In genomic region chr19:39386557-39386956, GRCh38 we compare ENCODE assay signal across 19 cellular contexts. TPM values are rescaled to one million over a fixed set of nuclear protein-coding genes. Genes with fewer than 3 reads are reported as not detected.
DNase-seq lines count a peak whose midpoint lies in the region; ATAC-seq and TF ChIP-seq lines count a peak whose summit lies in the region.
"Had no signal": no experiment of that assay in that cellular context is flagged by ENCODE, and none has a peak within 500 bp of the region (broad histone marks: within the 10 kb centered on the region; RNA-seq: fewer than 3 reads in every experiment).

No MANE protein-coding gene starts in this region.

- H3K27me3 Mint-ChIP-seq in HFFc6 (ENCODE audit: insufficient read depth), result peaks cover 7% of the 10 kb centered on the region
- no peaks in the 10 kb centered on the region for H3K27me3 Mint-ChIP-seq in dendritic cell treated with granulocyte-macrophage colony-stimulating factor and Interleukin-4, amounts not matched to agents 40 ng/mL and 50 ng/mL, for 4 days
- H3K27me3 Mint-ChIP-seq: activated CD4-positive, alpha-beta T cell treated with anti-CD3 and anti-CD28 coated beads, Interleukin-2, amount 10 ng/mL, durations not matched to agents 24 days and 14 days had no signal

- peaks cover 0 to 83% (median 54%) of the 10 kb centered on the region in 3 donors for H3K36me3 ChIP-seq in tibial nerve

- peaks cover 34% of the 10 kb centered on the region for H3K4me1 Mint-ChIP-seq in HFFc6 (ENCODE audit: low read depth)
- peaks cover 37% of the 10 kb centered on the region for H3K4me1 Mint-ChIP-seq in dendritic cell treated with granulocyte-macrophage colony-stimulating factor and Interleukin-4, amounts not matched to agents 40 ng/mL and 50 ng/mL, for 4 days (ENCODE audit: low read depth)
- peaks cover 28% of the 10 kb centered on the region for H3K4me1 Mint-ChIP-seq in stimulated activated effector memory CD8-positive, alpha-beta T cell treated with anti-CD3 and anti-CD28 coated beads, Interleukin-12 subunit alpha, Interleukin-12 subunit beta, amount 100 ng/mL, for 72 hours

- peaks cover 40% of the 10 kb centered on the region for H3K36me3 Mint-ChIP-seq in HFFc6 (ENCODE audit: low read depth)
- peaks cover 87% of the 10 kb centered on the region for H3K36me3 Mint-ChIP-seq in dendritic cell treated with granulocyte-macrophage colony-stimulating factor and Interleukin-4, amounts not matched to agents 40 ng/mL and 50 ng/mL, for 4 days (ENCODE audit: low read depth)
- peaks cover 96% of the 10 kb centered on the region for H3K36me3 Mint-ChIP-seq in stimulated activated effector memory CD8-positive, alpha-beta T cell treated with anti-CD3 and anti-CD28 coated beads, Interleukin-12 subunit alpha, Interleukin-12 subunit beta, amount 100 ng/mL, for 72 hours

- ATAC-seq in Right ventricle myocardium inferior, result no peak
- ATAC-seq in left ventricle myocardium superior, result no peak
- ATAC-seq in stimulated activated effector memory CD8-positive, alpha-beta T cell treated with anti-CD3 and anti-CD28 coated beads, Interleukin-12 subunit alpha, Interleukin-12 subunit beta, amount 100 ng/mL, for 72 hours, result no peak
- no peak for ATAC-seq in HG02840 (IDR thresholded peaks at IDR 0.05; ENCODE audit: low FRiP score, unreplicated experiment)
- ATAC-seq: body of pancreas, left lung had no signal

- H3K27ac ChIP-seq in tibial nerve, result peak overlapping the region in 1 of 4 donors; percentile 2
- H3K27ac ChIP-seq: body of pancreas, HL-60, left lung, right atrium auricular region, WERI-Rb-1 had no signal

- no peak for TF ChIP-seq EP300 in tibial nerve (IDR thresholded peaks at IDR 0.05)

- DNase-seq in Right ventricle myocardium inferior (ENCODE audit: missing footprints), result peak; percentile 59
- DNase-seq in left ventricle myocardium superior, result no peak
- no peak for DNase-seq in HFFc6
- DNase-seq in stimulated activated effector memory CD8-positive, alpha-beta T cell treated with anti-CD3 and anti-CD28 coated beads, Interleukin-12 subunit alpha, Interleukin-12 subunit beta, amount 100 ng/mL, for 72 hours (ENCODE audit: low spot score in 2 of 2), result no peak
- DNase-seq in tibial nerve (ENCODE audit: low spot score in 2 of 2), result no peak
- DNase-seq in RPMI8226, result no peak
- DNase-seq: ACHN; activated CD4-positive, alpha-beta T cell treated with anti-CD3 and anti-CD28 coated beads, Interleukin-2, amount 10 ng/mL, durations not matched to agents 24 days and 14 days; body of pancreas; Karpas-422; left lung; NCI-H446 treated with DMSO at 0.1 percent for 48 hours; stimulated activated CD4-positive, alpha-beta T cell treated with anti-CD3 and anti-CD28 coated beads, Interleukin-1b, Interleukin-23, amount 100 ng/mL, for 48 hours; WERI-Rb-1 had no signal

- H3K27ac Mint-ChIP-seq in HFFc6, result peak overlapping the region; percentile 60
- H3K27ac Mint-ChIP-seq in dendritic cell treated with granulocyte-macrophage colony-stimulating factor and Interleukin-4, amounts not matched to agents 40 ng/mL and 50 ng/mL, for 4 days, result peak overlapping the region; percentile 2
- H3K27ac Mint-ChIP-seq in stimulated activated effector memory CD8-positive, alpha-beta T cell treated with anti-CD3 and anti-CD28 coated beads, Interleukin-12 subunit alpha, Interleukin-12 subunit beta, amount 100 ng/mL, for 72 hours, result peak overlapping the region; percentile 76
- H3K27ac Mint-ChIP-seq: activated CD4-positive, alpha-beta T cell treated with anti-CD3 and anti-CD28 coated beads, Interleukin-2, amount 10 ng/mL, durations not matched to agents 24 days and 14 days had no signal

- 83 to 87% methylated on average over 7 of the region's 7 CpGs for WGBS in tibial nerve, 2 donors

- H3K4me3 ChIP-seq in tibial nerve, result no peak overlapping the region
- H3K4me3 ChIP-seq: body of pancreas, left lung, right atrium auricular region, smooth muscle cell had no signal

- no peaks in the 10 kb centered on the region; the same call in 1 of the 2 replicates for H3K9me3 Mint-ChIP-seq in HFFc6
- no peaks in the 10 kb centered on the region for H3K9me3 Mint-ChIP-seq in dendritic cell treated with granulocyte-macrophage colony-stimulating factor and Interleukin-4, amounts not matched to agents 40 ng/mL and 50 ng/mL, for 4 days
- H3K9me3 Mint-ChIP-seq in stimulated activated effector memory CD8-positive, alpha-beta T cell treated with anti-CD3 and anti-CD28 coated beads, Interleukin-12 subunit alpha, Interleukin-12 subunit beta, amount 100 ng/mL, for 72 hours, result no peaks in the 10 kb centered on the region
- H3K9me3 Mint-ChIP-seq: activated CD4-positive, alpha-beta T cell treated with anti-CD3 and anti-CD28 coated beads, Interleukin-2, amount 10 ng/mL, durations not matched to agents 24 days and 14 days had no signal

- peaks cover 0 to 17% (median 11%) of the 10 kb centered on the region in 4 donors for H3K4me1 ChIP-seq in tibial nerve

- H3K9me3 ChIP-seq in tibial nerve, result no peaks in the 10 kb centered on the region
- H3K9me3 ChIP-seq: body of pancreas, left lung, right atrium auricular region had no signal

- no peak overlapping the region for H3K4me3 Mint-ChIP-seq in HFFc6
- no peak overlapping the region for H3K4me3 Mint-ChIP-seq in dendritic cell treated with granulocyte-macrophage colony-stimulating factor and Interleukin-4, amounts not matched to agents 40 ng/mL and 50 ng/mL, for 4 days
- H3K4me3 Mint-ChIP-seq in stimulated activated effector memory CD8-positive, alpha-beta T cell treated with anti-CD3 and anti-CD28 coated beads, Interleukin-12 subunit alpha, Interleukin-12 subunit beta, amount 100 ng/mL, for 72 hours, result no peak overlapping the region
- H3K4me3 Mint-ChIP-seq: activated CD4-positive, alpha-beta T cell treated with anti-CD3 and anti-CD28 coated beads, Interleukin-2, amount 10 ng/mL, durations not matched to agents 24 days and 14 days had no signal

- intact Hi-C loops in Right ventricle myocardium inferior (cut with DNase I) (no loop called here), left ventricle myocardium superior (cut with micrococcal nuclease) (no loop called here)
- intact Hi-C loops in dendritic cell treated with granulocyte-macrophage colony-stimulating factor and Interleukin-4, amounts not matched to agents 40 ng/mL and 50 ng/mL, for 4 days (cut with micrococcal nuclease), result no loop called here

- TF ChIP-seq CTCF in HFFc6 (IDR thresholded peaks at IDR 0.05) (no peak), tibial nerve (IDR thresholded peaks at IDR 0.05) (no peak)

- TF ChIP-seq POLR2A in tibial nerve (IDR thresholded peaks at IDR 0.05), result no peak

- H3K27me3 ChIP-seq in tibial nerve, result no peaks in the 10 kb centered on the region
- H3K27me3 ChIP-seq: body of pancreas, left lung, right atrium auricular region had no signal

RNA-seq across cellular contexts. Expression of gene PAF1, which starts 4.3 kb away (rescaled TPM):
- total RNA-seq in Right ventricle myocardium inferior (34.5 TPM), left ventricle myocardium superior (34.8 TPM), tibial nerve (10 to 100 TPM; 30.8 to 48.3 (median 44.3) TPM)
- total RNA-seq in HFFc6 (2021; fragmentation: NEBNext Ultra II Directional; extraction: Animal tissue kit (Norgen Biotek cat#: 25700)), result 10 to 100 TPM; 46.8 to 70.0 (median 60.6) TPM

RNA-seq across cellular contexts. Expression of gene MED29, which starts 4.6 kb away (rescaled TPM):
- total RNA-seq in Right ventricle myocardium inferior, result 21.8 TPM
- total RNA-seq in left ventricle myocardium superior, result 22.2 TPM
- total RNA-seq in HFFc6 (2021; fragmentation: NEBNext Ultra II Directional; extraction: Animal tissue kit (Norgen Biotek cat#: 25700)), result 10 to 100 TPM; 38.2 to 48.5 (median 45.2) TPM
- 10 to 100 TPM; 32.9 to 52.5 (median 37.6) TPM for total RNA-seq in tibial nerve

RNA-seq across cellular contexts. Expression of gene ZFP36, which starts 20.1 kb away (rescaled TPM):
- 48.7 TPM for total RNA-seq in Right ventricle myocardium inferior
- 53.0 TPM for total RNA-seq in left ventricle myocardium superior
- total RNA-seq in HFFc6 (2021; fragmentation: NEBNext Ultra II Directional; extraction: Animal tissue kit (Norgen Biotek cat#: 25700)), result 10 to 100 TPM; 30.9 to 81.6 (median 68.5) TPM
- total RNA-seq in tibial nerve, result 100 to 1,000 TPM; 125 to 274 (median 178) TPM

RNA-seq across cellular contexts. Expression of gene PLEKHG2, which starts 25.9 kb away (rescaled TPM):
- total RNA-seq in Right ventricle myocardium inferior (10.4 TPM), left ventricle myocardium superior (11.6 TPM), tibial nerve (10 to 100 TPM; 20.1 to 62.1 (median 35.6) TPM)
- total RNA-seq in HFFc6 (2021; fragmentation: NEBNext Ultra II Directional; extraction: Animal tissue kit (Norgen Biotek cat#: 25700)), result 10 to 100 TPM; 38.3 to 56.0 (median 45.7) TPM

RNA-seq across cellular contexts. Expression of gene SAMD4B, which starts 44.3 kb away (rescaled TPM):
- total RNA-seq in Right ventricle myocardium inferior (40.6 TPM), left ventricle myocardium superior (50.7 TPM), tibial nerve (100 to 1,000 TPM; 103 to 193 (median 115) TPM)
- total RNA-seq in HFFc6 (2021; fragmentation: NEBNext Ultra II Directional; extraction: Animal tissue kit (Norgen Biotek cat#: 25700)), result 100 to 1,000 TPM; 107 to 133 (median 124) TPM

Comparison
In these comparisons a context has a peak if more than half of its experiments do, and no peak if none do; other contexts are left out.
1. H3K27ac Mint-ChIP-seq: peak in every context shown above with its lines; median percentile 76 in stimulated activated effector memory CD8-positive, alpha-beta T cell treated with anti-CD3 and anti-CD28 coated beads, Interleukin-12 subunit alpha, Interleukin-12 subunit beta, amount 100 ng/mL, for 72 hours; 60 in HFFc6; 2 in dendritic cell treated with granulocyte-macrophage colony-stimulating factor and Interleukin-4, amounts not matched to agents 40 ng/mL and 50 ng/mL, for 4 days.